Comparison of ENCODE assay signal across 1 cellular context in genomic region chr12:104470521-104470920, GRCh38.
TF ChIP-seq lines count a peak whose summit lies in the region.

No MANE protein-coding gene starts in this region.

TF ChIP-seq in K562, 482 proteins besides CTCF, POLR2A, EP300 and RAD21 (continued from another document):
- TF ChIP-seq, protein P1, sequence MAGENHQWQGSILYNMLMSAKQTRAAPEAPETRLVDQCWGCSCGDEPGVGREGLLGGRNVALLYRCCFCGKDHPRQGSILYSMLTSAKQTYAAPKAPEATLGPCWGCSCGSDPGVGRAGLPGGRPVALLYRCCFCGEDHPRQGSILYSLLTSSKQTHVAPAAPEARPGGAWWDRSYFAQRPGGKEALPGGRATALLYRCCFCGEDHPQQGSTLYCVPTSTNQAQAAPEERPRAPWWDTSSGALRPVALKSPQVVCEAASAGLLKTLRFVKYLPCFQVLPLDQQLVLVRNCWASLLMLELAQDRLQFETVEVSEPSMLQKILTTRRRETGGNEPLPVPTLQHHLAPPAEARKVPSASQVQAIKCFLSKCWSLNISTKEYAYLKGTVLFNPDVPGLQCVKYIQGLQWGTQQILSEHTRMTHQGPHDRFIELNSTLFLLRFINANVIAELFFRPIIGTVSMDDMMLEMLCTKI (IDR thresholded peaks at IDR 0.05; ENCODE audit: partially characterized antibody), result no peak
